1 cellular context compared by ENCODE assay signal in genomic region chr10:74681917-74682627, GRCh38.
TF ChIP-seq lines count a peak whose summit lies in the region.

No MANE protein-coding gene starts in this region.

TF ChIP-seq in GM12878, 131 proteins besides CTCF, POLR2A, EP300 and RAD21 (continued from another document):
- no peak for TF ChIP-seq IRF5 (IDR thresholded peaks at IDR 0.05; ENCODE audit: borderline replicate concordance)
- TF ChIP-seq NBN (IDR thresholded peaks at IDR 0.05): peak; percentile 50; the same call in 1 of the 2 replicates
